ENCODE assay signal across 19 cellular contexts in the genomic region with DNA sequence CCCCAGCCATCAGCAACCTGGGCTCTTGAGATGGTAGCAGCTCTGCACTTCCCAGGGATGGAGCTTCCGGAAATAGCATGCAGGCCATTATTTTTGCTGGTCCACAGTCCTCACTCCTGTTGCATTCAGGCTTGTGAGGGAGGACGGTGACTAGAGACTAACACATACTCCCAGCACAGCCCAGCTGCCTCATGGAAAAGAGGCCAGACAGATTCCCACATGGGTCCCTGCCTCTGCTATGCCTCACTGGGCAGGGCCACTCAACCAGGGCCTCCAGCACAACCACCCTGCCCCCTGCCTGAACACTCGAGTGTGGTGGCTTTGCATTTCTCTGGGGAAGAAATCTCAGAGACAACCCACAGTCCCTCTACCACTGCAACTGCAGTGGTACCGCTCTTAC.
A peak's percentile ranks its signal among the peaks of the same experiment; 100 is the strongest.
DNase-seq lines count a peak whose midpoint lies in the region; FAIRE-seq and TF ChIP-seq lines count a peak whose summit lies in the region.
"Had no signal": no experiment of that assay in that cellular context is flagged by ENCODE, and none has a peak within 500 bp of the region (broad histone marks: within the 10 kb centered on the region; RNA-seq: fewer than 3 reads in every experiment).

No MANE protein-coding gene starts in this region.

- H3K27me3 Mint-ChIP-seq in nephron progenitor cell (ENCODE audit: low read depth, poor library complexity) = no peaks in the 10 kb centered on the region
- H3K27me3 Mint-ChIP-seq: CD4-positive, alpha-beta memory T cell had no signal

- no peaks in the 10 kb centered on the region for H4K20me1 ChIP-seq in BLaER1 treated with 17β-estradiol and CSF1 and Interleukin-3, amounts not matched to agents 10 nM and 100 nM

- H3K27ac ChIP-seq in BLaER1 treated with 17β-estradiol and CSF1 and Interleukin-3, amounts not matched to agents 10 nM and 100 nM = no peak overlapping the region
- H3K27ac ChIP-seq: HL-60 had no signal

- no peaks in the 10 kb centered on the region for H3K27me3 ChIP-seq in BLaER1 treated with 17β-estradiol and CSF1 and Interleukin-3, amounts not matched to agents 10 nM and 100 nM
- H3K27me3 ChIP-seq: BE2C had no signal

- H3K4me1 Mint-ChIP-seq in nephron progenitor cell = no peaks in the 10 kb centered on the region
- H3K4me1 Mint-ChIP-seq: CD14-positive monocyte; CD4-positive, alpha-beta memory T cell; GM23338 had no signal

- H3K4me3 Mint-ChIP-seq in nephron progenitor cell = no peak overlapping the region
- H3K4me3 Mint-ChIP-seq: CD14-positive monocyte; CD4-positive, alpha-beta memory T cell; GM23338 had no signal

- no peak overlapping the region for H3K9ac ChIP-seq in BLaER1 treated with 17β-estradiol and CSF1 and Interleukin-3, amounts not matched to agents 10 nM and 100 nM

- H3K4me1 ChIP-seq in BLaER1 treated with 17β-estradiol and CSF1 and Interleukin-3, amounts not matched to agents 10 nM and 100 nM = peaks cover 0 to 8% (median 6%) of the 10 kb centered on the region in 10 experiments; a peak in 9 of 20 replicates
- H3K4me1 ChIP-seq: BE2C had no signal

- no peaks in the 10 kb centered on the region for H3K36me3 ChIP-seq in BLaER1 treated with 17β-estradiol and CSF1 and Interleukin-3, amounts not matched to agents 10 nM and 100 nM
- H3K36me3 ChIP-seq: BE2C had no signal

- H3K4me2 ChIP-seq in BLaER1 treated with 17β-estradiol and CSF1 and Interleukin-3, amounts not matched to agents 10 nM and 100 nM = peak overlapping the region in 6 of 11 experiments; percentile 8 to 52 (median 32); a peak in 8 of 22 replicates
- H3K4me2 ChIP-seq: GM23338 had no signal

- peak; percentile 25 for FAIRE-seq in RCC 7860 (lab: Jason Lieb, UNC)
- FAIRE-seq: H54 had no signal

- no peak overlapping the region for H3K27ac Mint-ChIP-seq in nephron progenitor cell
- H3K27ac Mint-ChIP-seq: CD14-positive monocyte; CD4-positive, alpha-beta memory T cell; GM23338 had no signal

- DNase-seq in RCC 7860 (ENCODE audit: low spot score) (peak; percentile 39), nephron progenitor cell (peak; percentile 13), renal cortical epithelial cell (ENCODE audit: low read depth) (peak; percentile 6), SKM-1 treated with dmso at 0.1 percent for 144 hours (lab: John Stamatoyannopoulos, UW; ENCODE audit: unreplicated experiment) (no peak), Ammon's horn (ENCODE audit: low spot score) (no peak), ecto neural progenitor cell (ENCODE audit: low spot score) (no peak)
- DNase-seq: 8988T, BE2C, Calu3, DMS79 treated with DMSO at 0.1 percent for 48 hours, GF-D8, HCEC 1CT, IMR-90 had no signal

- TF ChIP-seq CTCF in nephron progenitor cell (IDR thresholded peaks at IDR 0.05) = no peak

- H3K36me3 Mint-ChIP-seq in nephron progenitor cell (ENCODE audit: low read depth) = no peaks in the 10 kb centered on the region
- H3K36me3 Mint-ChIP-seq: CD14-positive monocyte; CD4-positive, alpha-beta memory T cell had no signal

- peaks cover 0 to 3% (median 0%) of the 10 kb centered on the region in 11 experiments; a peak in 1 of 22 replicates for H3K9me3 ChIP-seq in BLaER1 treated with 17β-estradiol and CSF1 and Interleukin-3, amounts not matched to agents 10 nM and 100 nM (replicated peaks in 1 of 11)
- H3K9me3 ChIP-seq: BE2C had no signal

- no peaks in the 10 kb centered on the region for H3K9me3 Mint-ChIP-seq in nephron progenitor cell
- H3K9me3 Mint-ChIP-seq: GM23338 had no signal

- no peak overlapping the region for H3K4me3 ChIP-seq in BLaER1 treated with 17β-estradiol and CSF1 and Interleukin-3, amounts not matched to agents 10 nM and 100 nM
- H3K4me3 ChIP-seq: GM23338 had no signal

Comparison
In these comparisons a context has a peak if more than half of its experiments do, and no peak if none do; other contexts are left out.
1. DNase-seq: peak in RCC 7860 (single experiment), nephron progenitor cell (single experiment) and renal cortical epithelial cell (single experiment); none in SKM-1 treated with dmso at 0.1 percent for 144 hours (single experiment), Ammon's horn (single experiment) and ecto neural progenitor cell (single experiment).